In the genomic region with DNA sequence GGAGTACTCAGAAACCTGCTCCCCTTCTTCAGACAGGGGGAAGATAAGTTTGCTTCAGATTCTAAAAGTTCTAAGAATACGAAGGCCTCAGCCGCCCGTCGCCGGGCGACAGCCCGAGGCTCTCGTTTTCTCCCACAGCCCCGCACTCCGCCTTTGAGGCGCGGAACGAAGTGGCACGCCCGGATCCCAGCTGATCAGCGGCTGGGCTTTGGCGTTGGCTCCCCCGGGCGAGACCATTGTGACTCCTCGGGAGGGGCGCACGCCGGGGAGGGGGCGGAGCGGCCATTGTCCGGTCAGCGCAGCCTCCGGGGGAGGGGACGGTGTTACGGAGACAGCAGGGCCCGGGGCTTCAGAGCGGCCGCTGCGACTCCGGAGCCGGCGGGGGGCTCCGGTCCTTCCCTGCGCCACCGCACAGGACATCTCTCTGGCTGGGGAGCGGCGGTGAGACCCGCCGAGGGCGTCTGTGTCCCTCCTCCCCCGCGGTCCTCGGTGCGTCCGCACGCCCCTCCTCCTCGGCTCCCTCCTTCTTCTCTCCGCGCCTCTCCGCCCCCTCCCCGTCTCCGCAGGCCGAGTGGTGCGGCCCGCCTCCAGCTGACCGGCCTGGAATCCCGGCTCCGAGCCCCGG, we compare ENCODE assay signal across 8 cellular contexts. TPM values are rescaled to one million over a fixed set of nuclear protein-coding genes. Genes with fewer than 3 reads are reported as not detected.
DNase-seq lines count a peak whose midpoint lies in the region; ATAC-seq and TF ChIP-seq lines count a peak whose summit lies in the region.

A gene with protein sequence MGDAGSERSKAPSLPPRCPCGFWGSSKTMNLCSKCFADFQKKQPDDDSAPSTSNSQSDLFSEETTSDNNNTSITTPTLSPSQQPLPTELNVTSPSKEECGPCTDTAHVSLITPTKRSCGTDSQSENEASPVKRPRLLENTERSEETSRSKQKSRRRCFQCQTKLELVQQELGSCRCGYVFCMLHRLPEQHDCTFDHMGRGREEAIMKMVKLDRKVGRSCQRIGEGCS (plus strand): TSS at position 551 of the 625 bp plus-strand sequence. CDS start 219 bp downstream, outside the sequence.

- peak within 1 kb of the TSS; percentile 87 for H3K27ac ChIP-seq in RWPE2 (ENCODE audit: poor library complexity, severe bottlenecking)

- peak within 1 kb of the TSS; percentile 87 for H3K9ac ChIP-seq in Loucy (ENCODE audit: low read depth, low read length, poor library complexity, severe bottlenecking)

- no peaks in the 10 kb centered on the region for H3K9me2 ChIP-seq in Loucy (replicated peaks; ENCODE audit: low read depth, low read length)

- peaks cover 41% of the 10 kb centered on the region for H4K20me1 ChIP-seq in Loucy (ENCODE audit: insufficient read depth, low read length, poor library complexity, severe bottlenecking)

- peaks cover 56% of the 10 kb centered on the region for H3K79me2 ChIP-seq in Loucy (ENCODE audit: insufficient read depth, low read length)

- no peaks in the 10 kb centered on the region for H3K36me3 Mint-ChIP-seq in natural killer cell

- ATAC-seq in RWPE2 (ENCODE audit: low read depth) (peak; percentile 81), natural killer cell (peak; percentile 78 to 92 (median 84))

- H3K36me3 ChIP-seq in H7 (replicated peaks; ENCODE audit: control insufficient read depth, insufficient read depth, low read length) (no peaks in the 10 kb centered on the region), Loucy (ENCODE audit: insufficient read depth, low read length) (no peaks in the 10 kb centered on the region), RWPE2 (ENCODE audit: low read depth) (no peaks in the 10 kb centered on the region; the same call in 1 of the 2 replicates)

- intact Hi-C loops in natural killer cell (cut with micrococcal nuclease), result loop anchor here (1.0 kb wide), 1 partner anchor 49 kb away; no protein-coding TSS in a partner anchor

- H3K4me3 ChIP-seq in H7 (ENCODE audit: insufficient read depth, low read depth, low read length) (peak within 1 kb of the TSS; percentile 91), Loucy (ENCODE audit: low read length, poor library complexity, severe bottlenecking) (peak within 1 kb of the TSS; percentile 80), RWPE2 (ENCODE audit: severe bottlenecking) (peak within 1 kb of the TSS; percentile 97)

- H3K4me1 ChIP-seq in Loucy (ENCODE audit: insufficient read depth, low read length, poor library complexity, severe bottlenecking) (peaks cover 50% of the 10 kb centered on the region), RWPE2 (ENCODE audit: insufficient read depth, poor library complexity, severe bottlenecking) (peaks cover 23% of the 10 kb centered on the region)

- H3F3A ChIP-seq in Loucy (ENCODE audit: low read depth), result no peaks in the 10 kb centered on the region

- TF ChIP-seq CTCF in Loucy (conservative IDR thresholded peaks at IDR 0.05; ENCODE audit: low read length) (no peak), RWPE2 (IDR thresholded peaks at IDR 0.05; ENCODE audit: poor library complexity, severe bottlenecking) (no peak), natural killer cell (IDR thresholded peaks at IDR 0.05) (no peak)

- H3K4me2 ChIP-seq in Loucy (ENCODE audit: low read depth, low read length, poor library complexity, severe bottlenecking), result peak within 1 kb of the TSS; percentile 100

- no peaks in the 10 kb centered on the region for H3K27me3 Mint-ChIP-seq in natural killer cell (ENCODE audit: low read depth in 2 of 2)

- peak within 1 kb of the TSS; percentile 97 for H3K4me3 Mint-ChIP-seq in natural killer cell

- no peaks in the 10 kb centered on the region for H3K9me3 ChIP-seq in Loucy (ENCODE audit: insufficient read depth, low read depth, low read length)
- H3K9me3 ChIP-seq in RWPE2 (ENCODE audit: severe bottlenecking), result no peaks in the 10 kb centered on the region

- H2AFZ ChIP-seq in Loucy (ENCODE audit: low read length), result peak within 1 kb of the TSS; percentile 90

- H3K27me3 ChIP-seq in H7 (ENCODE audit: control insufficient read depth, insufficient read depth, low read length) (no peaks in the 10 kb centered on the region), Loucy (ENCODE audit: insufficient read depth, low read length, poor library complexity, severe bottlenecking) (no peaks in the 10 kb centered on the region), RWPE2 (ENCODE audit: insufficient read depth, poor library complexity, severe bottlenecking) (no peaks in the 10 kb centered on the region)

- peaks cover 47 to 51% of the 10 kb centered on the region in 2 donors for H3K4me1 Mint-ChIP-seq in natural killer cell

- no peaks in the 10 kb centered on the region for H3K9me3 Mint-ChIP-seq in natural killer cell

- DNase-seq in EL, result peak; percentile 96
- peak; percentile 97 for DNase-seq in H7
- peak; percentile 95 for DNase-seq in RWPE2 (ENCODE audit: low spot score)
- peak; percentile 88 for DNase-seq in activated T-helper 9 cell treated with anti-CD3 and anti-CD28 coated beads, Interleukin-2, amount 50 U/mL, for 16 hours (ENCODE audit: low read depth)
- DNase-seq in fibroblast of peridontal ligament (ENCODE audit: extremely low read depth), result peak; percentile 96
- peak; percentile 94 for DNase-seq in natural killer cell
- DNase-seq in stimulated activated naive CD4-positive, alpha-beta T cell (lab: John Stamatoyannopoulos, UW), result peak; percentile 87 to 98 (median 94)

- H3K27ac Mint-ChIP-seq in natural killer cell, result peak within 1 kb of the TSS; percentile 97 to 99

RNA-seq across cellular contexts. Expression of the gene that starts here (rescaled TPM):
- 14.7 and 17.1 TPM in 2 replicates for total RNA-seq in H7 (2014; rRNA removed; shearing (Covaris generic))
- 10 to 100 TPM; 87.7 to 97.4 (median 90.1) TPM for total RNA-seq in natural killer cell

Comparison
In these comparisons a context has a peak if more than half of its experiments do, and no peak if none do; other contexts are left out.
1. Peak in every context shown above with its lines: DNase-seq, ATAC-seq, H3K4me3 ChIP-seq and H3K27ac ChIP-seq.